ENCODE assay signal across 18 cellular contexts in the genomic region with DNA sequence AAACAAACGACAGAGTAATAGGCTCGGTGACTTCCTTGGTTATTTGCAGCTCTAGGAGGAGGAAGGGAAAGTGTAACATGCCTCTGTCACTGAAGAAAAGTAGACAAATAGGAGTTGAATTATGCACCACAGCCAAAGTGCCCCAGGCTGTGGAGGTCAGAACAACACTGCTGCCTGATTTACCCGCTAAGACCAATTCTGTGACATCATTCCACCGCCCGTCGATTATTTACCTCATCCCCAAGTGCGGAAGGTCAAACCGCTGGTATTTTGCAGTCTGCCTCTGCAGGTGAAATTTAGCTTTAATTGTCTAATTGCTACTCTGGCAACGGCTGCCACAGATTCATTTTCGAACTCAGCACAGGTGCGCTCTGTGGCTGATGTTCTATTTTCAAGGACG.
A peak's percentile ranks its signal among the peaks of the same experiment; 100 is the strongest.
DNase-seq lines count a peak whose midpoint lies in the region; ATAC-seq and TF ChIP-seq lines count a peak whose summit lies in the region.
"Had no signal": no experiment of that assay in that cellular context is flagged by ENCODE, and none has a peak within 500 bp of the region (broad histone marks: within the 10 kb centered on the region; RNA-seq: fewer than 3 reads in every experiment).

No MANE protein-coding gene starts in this region.

- peaks cover 3% of the 10 kb centered on the region for H3K4me1 ChIP-seq in mesenchymal stem cell (ENCODE audit: control insufficient read depth, insufficient read depth, low read depth, low read length)
- H3K4me1 ChIP-seq: BLaER1 treated with 17β-estradiol and CSF1 and Interleukin-3, amounts not matched to agents 10 nM and 100 nM; SJCRH30 had no signal

- H4K91ac ChIP-seq in mesenchymal stem cell (ENCODE audit: low read length): no peak overlapping the region

- no peak overlapping the region for H2BK120ac ChIP-seq in mesenchymal stem cell (ENCODE audit: low read depth, low read length)

- H3K27ac Mint-ChIP-seq in type B pancreatic cell: peak overlapping the region; percentile 44

- 84% methylated on average over 10 of the region's 12 CpGs for WGBS in mesenchymal stem cell

- peaks cover 5% of the 10 kb centered on the region for H3K27me3 Mint-ChIP-seq in type B pancreatic cell

- no peak for TF ChIP-seq CTCF in type B pancreatic cell (conservative IDR thresholded peaks at IDR 0.05)

- peaks cover 26% of the 10 kb centered on the region for H3K4me1 Mint-ChIP-seq in type B pancreatic cell (ENCODE audit: unreplicated experiment)

- H2AFZ ChIP-seq in mesenchymal stem cell (ENCODE audit: low read depth, low read length): no peak overlapping the region

- no peak overlapping the region for H3K14ac ChIP-seq in mesenchymal stem cell (ENCODE audit: low read length in 2 of 2)

- peak overlapping the region; percentile 3 for H3K4me3 Mint-ChIP-seq in type B pancreatic cell

- H3K18ac ChIP-seq in mesenchymal stem cell (ENCODE audit: low read depth in 1 of 2, low read length in 2 of 2): peak overlapping the region; percentile 4 to 50

- H2BK5ac ChIP-seq in mesenchymal stem cell (ENCODE audit: low read depth, low read length, poor library complexity, severe bottlenecking): no peak overlapping the region

- no peaks in the 10 kb centered on the region for H3K9me3 ChIP-seq in mesenchymal stem cell (ENCODE audit: control insufficient read depth, low read length)
- H3K9me3 ChIP-seq: MG63, SJCRH30 had no signal

- H3K4me2 ChIP-seq in mesenchymal stem cell (ENCODE audit: low read length, poor library complexity, severe bottlenecking): no peak overlapping the region
- H3K4me2 ChIP-seq: BLaER1 treated with 17β-estradiol and CSF1 and Interleukin-3, amounts not matched to agents 10 nM and 100 nM; KMS-11 had no signal

- H3K27me3 ChIP-seq in mesenchymal stem cell (ENCODE audit: control insufficient read depth in 1 of 2, insufficient read depth in 1 of 2, low read length in 2 of 2): no peaks in the 10 kb centered on the region
- H3K27me3 ChIP-seq: BLaER1 treated with 17β-estradiol and CSF1 and Interleukin-3, amounts not matched to agents 10 nM and 100 nM; MG63; SJCRH30 had no signal

- peaks cover 5% of the 10 kb centered on the region for H3K36me3 Mint-ChIP-seq in type B pancreatic cell

- H3K79me1 ChIP-seq in mesenchymal stem cell (replicated peaks; ENCODE audit: low read length, poor library complexity, severe bottlenecking): no peaks in the 10 kb centered on the region

- no peaks in the 10 kb centered on the region for H3K9me3 Mint-ChIP-seq in type B pancreatic cell

- peak overlapping the region; percentile 3 to 56 for H2BK12ac ChIP-seq in mesenchymal stem cell (ENCODE audit: low read length in 2 of 2)

- no peak overlapping the region for H3K27ac ChIP-seq in mesenchymal stem cell (ENCODE audit: low read length, poor library complexity, severe bottlenecking)
- H3K27ac ChIP-seq: 22Rv1; BLaER1 treated with 17β-estradiol and CSF1 and Interleukin-3, amounts not matched to agents 10 nM and 100 nM; KMS-11; SJCRH30 had no signal

- no peak overlapping the region for H3K9ac ChIP-seq in mesenchymal stem cell (ENCODE audit: low read length)
- H3K9ac ChIP-seq: BLaER1 treated with 17β-estradiol and CSF1 and Interleukin-3, amounts not matched to agents 10 nM and 100 nM; KMS-11 had no signal

- no peak overlapping the region for H2BK15ac ChIP-seq in mesenchymal stem cell (ENCODE audit: low read depth, poor library complexity, severe bottlenecking)

- no peaks in the 10 kb centered on the region for H3K36me3 ChIP-seq in mesenchymal stem cell (ENCODE audit: control insufficient read depth in 1 of 2, insufficient read depth in 2 of 2, low read depth in 1 of 2, low read length in 2 of 2)
- H3K36me3 ChIP-seq: BLaER1 treated with 17β-estradiol and CSF1 and Interleukin-3, amounts not matched to agents 10 nM and 100 nM; MG63; SJCRH30 had no signal

- DNase-seq in NCI-H2081 (lab: John Stamatoyannopoulos, UW) (peak; percentile 55 to 70), NCI-H2081 treated with DMSO at 0.1 percent for 48 hours (lab: John Stamatoyannopoulos, UW) (no peak), NCI-H748 (lab: John Stamatoyannopoulos, UW; ENCODE audit: unreplicated experiment) (peak; percentile 87), mesenchymal stem cell (no peak), type B pancreatic cell (ENCODE audit: extremely low spot score, unreplicated experiment) (no peak), anterior cingulate cortex (lab: John Stamatoyannopoulos, UW) (no peak)
- DNase-seq: MG63, NCI-H1105, NCI-H2029 treated with DMSO at 0.1 percent for 48 hours, NCI-H345, NCI-H526 treated with DMSO at 0.1 percent for 48 hours, SJCRH30 had no signal

- peak overlapping the region in 1 of 2 experiments; percentile 81 for H3K4ac ChIP-seq in mesenchymal stem cell (ENCODE audit: low read depth in 1 of 2, low read length in 2 of 2)

- peak overlapping the region; percentile 86 for H2AK5ac ChIP-seq in mesenchymal stem cell (ENCODE audit: low read length, severe bottlenecking)

- H3K4me3 ChIP-seq in mesenchymal stem cell (ENCODE audit: insufficient read depth in 1 of 2, low read depth in 1 of 2, low read length in 2 of 2): no peak overlapping the region
- H3K4me3 ChIP-seq: BLaER1 treated with 17β-estradiol and CSF1 and Interleukin-3, amounts not matched to agents 10 nM and 100 nM; MG63; SJCRH30 had no signal

- no peak overlapping the region for H3K23ac ChIP-seq in mesenchymal stem cell (ENCODE audit: low read length in 2 of 2)

- H4K8ac ChIP-seq in mesenchymal stem cell (ENCODE audit: low read length): peak overlapping the region; percentile 55

- no peak for ATAC-seq in GM18519 (IDR thresholded peaks at IDR 0.05; ENCODE audit: low FRiP score, unreplicated experiment)
- no peak for ATAC-seq in HG03025 (IDR thresholded peaks at IDR 0.05; ENCODE audit: low FRiP score, unreplicated experiment)
- ATAC-seq: Panc1 had no signal

Comparison
In these comparisons a context has a peak if more than half of its experiments do, and no peak if none do; other contexts are left out.
1. DNase-seq: peak in NCI-H2081 (2 of 2) and NCI-H748 (single experiment); none in NCI-H2081 treated with DMSO at 0.1 percent for 48 hours (single experiment), mesenchymal stem cell (single experiment), type B pancreatic cell (single experiment) and anterior cingulate cortex (0 of 58).